Comparison of ENCODE assay signal across 12 cellular contexts in the genomic region with DNA sequence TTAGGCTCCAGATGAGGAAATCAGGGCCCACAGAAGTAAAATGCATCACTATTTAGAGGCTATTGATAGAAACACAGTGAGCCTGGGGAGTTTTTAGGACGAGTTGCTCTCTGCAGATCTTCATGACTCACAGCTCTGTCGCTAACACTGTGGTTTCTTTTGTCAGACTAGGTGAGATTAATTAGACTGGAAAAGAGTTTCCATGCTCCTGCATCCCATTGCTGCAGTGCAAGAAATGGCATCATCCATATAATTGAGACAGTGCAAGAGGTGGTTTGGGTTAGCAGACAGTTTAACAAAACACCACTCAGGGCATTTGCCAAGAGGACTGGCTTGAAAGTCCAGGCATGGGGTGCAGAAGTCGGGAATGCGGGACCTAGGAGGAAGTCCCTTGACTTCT.
DNase-seq lines count a peak whose midpoint lies in the region; TF ChIP-seq lines count a peak whose summit lies in the region.
"Had no signal": no experiment of that assay in that cellular context is flagged by ENCODE, and none has a peak within 500 bp of the region (broad histone marks: within the 10 kb centered on the region; RNA-seq: fewer than 3 reads in every experiment).

No MANE protein-coding gene starts in this region.

- no peak for TF ChIP-seq CTCF in cardiac fibroblast (IDR thresholded peaks at IDR 0.05; ENCODE audit: low read depth, low read length)
- no peak for TF ChIP-seq CTCF in smooth muscle cell (IDR thresholded peaks at IDR 0.05; ENCODE audit: borderline replicate concordance, insufficient read depth, poor library complexity, severe bottlenecking)

- H3F3A ChIP-seq in smooth muscle cell (ENCODE audit: low read depth): no peaks in the 10 kb centered on the region

- H3K9ac ChIP-seq in smooth muscle cell (ENCODE audit: low read depth): no peak overlapping the region

- H3K4me3 Mint-ChIP-seq in activated T-cell treated with anti-CD3 and anti-CD28 coated beads, Interleukin-2, amount 50 U/mL, for 24 hours: no peak overlapping the region
- H3K4me3 Mint-ChIP-seq: IgD-negative memory B cell had no signal

- peaks cover 4% of the 10 kb centered on the region for H3K4me1 ChIP-seq in smooth muscle cell (ENCODE audit: low read depth)
- H3K4me1 ChIP-seq: body of pancreas had no signal

- no peaks in the 10 kb centered on the region for H3K9me3 ChIP-seq in smooth muscle cell (replicated peaks; ENCODE audit: low read depth)
- H3K9me3 ChIP-seq: body of pancreas had no signal

- H3K36me3 Mint-ChIP-seq in activated T-cell treated with anti-CD3 and anti-CD28 coated beads, Interleukin-2, amount 50 U/mL, for 24 hours (ENCODE audit: low read depth): peaks cover 43% of the 10 kb centered on the region
- H3K36me3 Mint-ChIP-seq: IgD-negative memory B cell had no signal

- H3K4me2 ChIP-seq in smooth muscle cell: peak overlapping the region; percentile 21

- H3K27me3 Mint-ChIP-seq in activated T-cell treated with anti-CD3 and anti-CD28 coated beads, Interleukin-2, amount 50 U/mL, for 24 hours: no peaks in the 10 kb centered on the region

- DNase-seq in activated T-cell treated with anti-CD3 and anti-CD28 coated beads, Interleukin-2, amount 50 U/mL, for 24 hours: no peak
- DNase-seq in activated T-cell treated with anti-CD3 and anti-CD28 coated beads, Interleukin-2, amount 50 U/mL, for 48 hours: no peak
- DNase-seq in NCI-H226 (peak; percentile 74), cardiac fibroblast (ENCODE audit: low read depth in 2 of 2) (peak; percentile 27 to 33), smooth muscle cell (lab: John Stamatoyannopoulos, UW; ENCODE audit: unreplicated experiment) (no peak), NCI-H2107 treated with DMSO at 0.1 percent for 48 hours (lab: John Stamatoyannopoulos, UW; ENCODE audit: unreplicated experiment) (no peak), NOMO-1 treated with DMSO at 0.1 percent for 48 hours (lab: John Stamatoyannopoulos, UW; ENCODE audit: unreplicated experiment) (no peak), NCI-H748 (lab: John Stamatoyannopoulos, UW; ENCODE audit: unreplicated experiment) (no peak)
- DNase-seq: body of pancreas; DND-41; stimulated activated CD4-positive, alpha-beta T cell treated with anti-CD3 and anti-CD28 coated beads, Interleukin-12 subunit alpha, Interleukin-12 subunit beta, amount 100 ng/mL, for 4 hours had no signal

- H2AFZ ChIP-seq in smooth muscle cell (ENCODE audit: low read depth): no peak overlapping the region

- peaks cover 65% of the 10 kb centered on the region for H3K4me1 Mint-ChIP-seq in activated T-cell treated with anti-CD3 and anti-CD28 coated beads, Interleukin-2, amount 50 U/mL, for 24 hours (ENCODE audit: low read depth)
- H3K4me1 Mint-ChIP-seq: IgD-negative memory B cell had no signal

- no peaks in the 10 kb centered on the region for H4K20me1 ChIP-seq in smooth muscle cell (ENCODE audit: low read depth)

- H3K9me3 Mint-ChIP-seq in activated T-cell treated with anti-CD3 and anti-CD28 coated beads, Interleukin-2, amount 50 U/mL, for 24 hours: no peaks in the 10 kb centered on the region

- peak overlapping the region; percentile 79 for H3K27ac Mint-ChIP-seq in activated T-cell treated with anti-CD3 and anti-CD28 coated beads, Interleukin-2, amount 50 U/mL, for 24 hours
- H3K27ac Mint-ChIP-seq: IgD-negative memory B cell had no signal

- no peaks in the 10 kb centered on the region for H3K79me2 ChIP-seq in smooth muscle cell (ENCODE audit: low read depth)

- H3K4me3 ChIP-seq in cardiac fibroblast (replicated peaks in 1 of 2; ENCODE audit: low read depth in 2 of 2, low read length in 2 of 2): no peak overlapping the region
- H3K4me3 ChIP-seq in smooth muscle cell: no peak overlapping the region
- H3K4me3 ChIP-seq: body of pancreas had no signal

- H3K36me3 ChIP-seq in smooth muscle cell (ENCODE audit: low read depth): no peaks in the 10 kb centered on the region

- no peak overlapping the region for H3K27ac ChIP-seq in smooth muscle cell (ENCODE audit: low read depth)
- H3K27ac ChIP-seq: body of pancreas had no signal

- no peaks in the 10 kb centered on the region for H3K27me3 ChIP-seq in smooth muscle cell (ENCODE audit: low read depth)
- H3K27me3 ChIP-seq: body of pancreas had no signal

- WGBS in smooth muscle cell (ENCODE audit: low lambda C conversion rate): 45% methylated on average over 4 of the region's 4 CpGs

Comparison
In these comparisons a context has a peak if more than half of its experiments do, and no peak if none do; other contexts are left out.
1. DNase-seq: peak in NCI-H226 (single experiment) and cardiac fibroblast (2 of 2); none in activated T-cell treated with anti-CD3 and anti-CD28 coated beads, Interleukin-2, amount 50 U/mL, for 24 hours (single experiment), activated T-cell treated with anti-CD3 and anti-CD28 coated beads, Interleukin-2, amount 50 U/mL, for 48 hours (0 of 2), smooth muscle cell (single experiment), NCI-H2107 treated with DMSO at 0.1 percent for 48 hours (single experiment), NOMO-1 treated with DMSO at 0.1 percent for 48 hours (single experiment) and NCI-H748 (single experiment).